ENCODE assay signal across 10 cellular contexts in the genomic region with DNA sequence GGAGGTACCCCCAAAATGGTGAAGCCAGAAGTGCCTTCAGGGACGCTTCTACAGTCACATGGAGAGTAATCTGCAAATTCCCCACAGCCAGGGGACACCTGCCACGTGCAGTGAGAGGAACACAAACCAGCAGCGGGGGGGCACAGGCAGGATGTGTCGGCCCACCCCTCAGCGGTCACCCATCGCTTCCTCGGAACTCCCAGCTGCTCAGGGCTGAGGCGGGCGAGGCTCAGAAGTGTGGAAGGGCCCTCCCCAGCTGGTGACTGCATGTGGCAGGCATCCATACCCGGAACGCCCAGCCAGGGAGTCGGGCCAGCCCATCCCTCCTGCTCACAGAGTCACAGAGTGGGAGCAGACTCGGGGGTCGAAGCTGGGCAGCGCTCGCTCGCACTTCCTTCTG.
DNase-seq lines count a peak whose midpoint lies in the region; ATAC-seq lines count a peak whose summit lies in the region.
"Had no signal": no experiment of that assay in that cellular context is flagged by ENCODE, and none has a peak within 500 bp of the region (broad histone marks: within the 10 kb centered on the region; RNA-seq: fewer than 3 reads in every experiment).

No MANE protein-coding gene starts in this region.

- no peak overlapping the region for H3K27ac ChIP-seq in ACC112 (ENCODE audit: low read depth, low read length)
- peak overlapping the region; percentile 96 for H3K27ac ChIP-seq in Karpas-422 (ENCODE audit: low read length)
- H3K27ac ChIP-seq in esophagus (ENCODE audit: low read depth in 2 of 2, low read length in 1 of 2) = peak overlapping the region; percentile 6 to 15

- DNase-seq in Karpas-422 = peak; percentile 91
- DNase-seq in naive B cell = peak; percentile 63
- DNase-seq in activated CD4-positive, alpha-beta memory T cell treated with anti-CD3 and anti-CD28 coated beads, Interleukin-2, amount 10 ng/mL, durations not matched to agents 7 days and 5 days = no peak
- no peak for DNase-seq in DMS79 (lab: John Stamatoyannopoulos, UW)
- no peak for DNase-seq in NCI-H1105 (lab: John Stamatoyannopoulos, UW)
- DNase-seq: NCI-H1048 had no signal

- no peaks in the 10 kb centered on the region for H3K36me3 Mint-ChIP-seq in naive B cell
- no peaks in the 10 kb centered on the region for H3K36me3 Mint-ChIP-seq in activated CD4-positive, alpha-beta memory T cell treated with anti-CD3 and anti-CD28 coated beads, Interleukin-2, amount 10 ng/mL, durations not matched to agents 7 days and 5 days (ENCODE audit: low read depth)
- H3K36me3 Mint-ChIP-seq: activated naive CD4-positive, alpha-beta T cell treated with anti-CD3 and anti-CD28 coated beads, Interleukin-2, amount 50 U/mL, for 24 hours had no signal

- no peaks in the 10 kb centered on the region for H3K9me2 ChIP-seq in Karpas-422 (replicated peaks; ENCODE audit: insufficient read depth, low read length)

- CTCF ChIA-PET in activated CD4-positive, alpha-beta memory T cell treated with anti-CD3 and anti-CD28 coated beads, Interleukin-2, amount 10 ng/mL, durations not matched to agents 7 days and 5 days (lab: Charles Lee) = no interaction called here

- ATAC-seq in naive B cell (ENCODE audit: low read depth in 2 of 2) (peak; percentile 76 to 85), GM19463 (IDR thresholded peaks at IDR 0.05; ENCODE audit: unreplicated experiment) (no peak)

- peak overlapping the region; percentile 80 for H3K9ac ChIP-seq in Karpas-422 (ENCODE audit: low read length)

- H2AFZ ChIP-seq in ACC112 (ENCODE audit: low read length, unreplicated experiment) (peak overlapping the region; percentile 32), Karpas-422 (ENCODE audit: low read length) (no peak overlapping the region)

- H3K27me3 ChIP-seq in ACC112 (ENCODE audit: insufficient read depth, low read length) (no peaks in the 10 kb centered on the region), Karpas-422 (ENCODE audit: low read length) (no peaks in the 10 kb centered on the region), esophagus (ENCODE audit: control insufficient read depth in 1 of 2, insufficient read depth in 2 of 2, low read length in 2 of 2) (no peaks in the 10 kb centered on the region)

- no peaks in the 10 kb centered on the region for H3K36me3 ChIP-seq in ACC112 (ENCODE audit: insufficient read depth, low read length)
- no peaks in the 10 kb centered on the region for H3K36me3 ChIP-seq in Karpas-422 (ENCODE audit: insufficient read depth, low read length)
- H3K36me3 ChIP-seq in esophagus (ENCODE audit: control insufficient read depth in 2 of 2, insufficient read depth in 2 of 2, low read length in 1 of 2) = no peaks in the 10 kb centered on the region

- 36 to 52% methylated on average over 17 of the region's 17 CpGs for WGBS in esophagus, 2 donors

- H3K4me1 ChIP-seq in ACC112 (ENCODE audit: control insufficient read depth, insufficient read depth, low read length, unreplicated experiment) = peaks cover 40% of the 10 kb centered on the region
- H3K4me1 ChIP-seq in Karpas-422 (ENCODE audit: low read length) = peaks cover 96% of the 10 kb centered on the region
- peaks cover 2 to 7% of the 10 kb centered on the region in 2 donors for H3K4me1 ChIP-seq in esophagus (ENCODE audit: control insufficient read depth in 2 of 2, insufficient read depth in 2 of 2, low read length in 1 of 2)

- H4K20me1 ChIP-seq in Karpas-422 (ENCODE audit: insufficient read depth, low read depth, low read length) = no peaks in the 10 kb centered on the region

- H3K4me3 ChIP-seq in ACC112 (ENCODE audit: low read depth, low read length) (no peak overlapping the region), Karpas-422 (ENCODE audit: low read length) (peak overlapping the region; percentile 55), esophagus (ENCODE audit: low read depth in 1 of 2, low read length in 2 of 2) (no peak overlapping the region)

- H3K4me2 ChIP-seq in Karpas-422 (ENCODE audit: low read depth, low read length, poor library complexity, severe bottlenecking) = peak overlapping the region; percentile 74

- no peaks in the 10 kb centered on the region for H3K9me3 ChIP-seq in Karpas-422 (ENCODE audit: low read length)
- no peaks in the 10 kb centered on the region for H3K9me3 ChIP-seq in esophagus (ENCODE audit: control insufficient read depth in 2 of 2, insufficient read depth in 1 of 2, low read depth in 1 of 2, low read length in 1 of 2)

- H3K27me3 Mint-ChIP-seq in naive B cell = no peaks in the 10 kb centered on the region
- H3K27me3 Mint-ChIP-seq in activated CD4-positive, alpha-beta memory T cell treated with anti-CD3 and anti-CD28 coated beads, Interleukin-2, amount 10 ng/mL, durations not matched to agents 7 days and 5 days = peaks cover 75% of the 10 kb centered on the region
- H3K27me3 Mint-ChIP-seq: activated naive CD4-positive, alpha-beta T cell treated with anti-CD3 and anti-CD28 coated beads, Interleukin-2, amount 50 U/mL, for 24 hours had no signal

- peak overlapping the region in 6 of 8 donors; percentile 36 to 85 (median 72) for H3K4me3 Mint-ChIP-seq in naive B cell
- H3K4me3 Mint-ChIP-seq in activated CD4-positive, alpha-beta memory T cell treated with anti-CD3 and anti-CD28 coated beads, Interleukin-2, amount 10 ng/mL, durations not matched to agents 7 days and 5 days = no peak overlapping the region
- H3K4me3 Mint-ChIP-seq: activated naive CD4-positive, alpha-beta T cell treated with anti-CD3 and anti-CD28 coated beads, Interleukin-2, amount 50 U/mL, for 24 hours had no signal

- no peaks in the 10 kb centered on the region for H3K79me2 ChIP-seq in ACC112 (ENCODE audit: control insufficient read depth, insufficient read depth, low read length, unreplicated experiment)
- H3K79me2 ChIP-seq in Karpas-422 (ENCODE audit: low read length) = no peaks in the 10 kb centered on the region

- H3K4me1 Mint-ChIP-seq in naive B cell = peaks cover 28 to 53% (median 42%) of the 10 kb centered on the region in 3 donors
- H3K4me1 Mint-ChIP-seq in activated CD4-positive, alpha-beta memory T cell treated with anti-CD3 and anti-CD28 coated beads, Interleukin-2, amount 10 ng/mL, durations not matched to agents 7 days and 5 days = peaks cover 5% of the 10 kb centered on the region
- H3K4me1 Mint-ChIP-seq: activated naive CD4-positive, alpha-beta T cell treated with anti-CD3 and anti-CD28 coated beads, Interleukin-2, amount 50 U/mL, for 24 hours had no signal

- H3K27ac Mint-ChIP-seq in naive B cell = peak overlapping the region; percentile 83 to 94 (median 88)
- no peak overlapping the region for H3K27ac Mint-ChIP-seq in activated CD4-positive, alpha-beta memory T cell treated with anti-CD3 and anti-CD28 coated beads, Interleukin-2, amount 10 ng/mL, durations not matched to agents 7 days and 5 days
- H3K27ac Mint-ChIP-seq: activated naive CD4-positive, alpha-beta T cell treated with anti-CD3 and anti-CD28 coated beads, Interleukin-2, amount 50 U/mL, for 24 hours had no signal

- H3K9me3 Mint-ChIP-seq in naive B cell = no peaks in the 10 kb centered on the region
- no peaks in the 10 kb centered on the region for H3K9me3 Mint-ChIP-seq in activated CD4-positive, alpha-beta memory T cell treated with anti-CD3 and anti-CD28 coated beads, Interleukin-2, amount 10 ng/mL, durations not matched to agents 7 days and 5 days
- H3K9me3 Mint-ChIP-seq: activated naive CD4-positive, alpha-beta T cell treated with anti-CD3 and anti-CD28 coated beads, Interleukin-2, amount 50 U/mL, for 24 hours had no signal

- POLR2A ChIA-PET in activated CD4-positive, alpha-beta memory T cell treated with anti-CD3 and anti-CD28 coated beads, Interleukin-2, amount 10 ng/mL, durations not matched to agents 7 days and 5 days (lab: Charles Lee) = no interaction called here

Comparison
In these comparisons a context has a peak if more than half of its experiments do, and no peak if none do; other contexts are left out.
1. DNase-seq: peak in Karpas-422 (single experiment) and naive B cell (single experiment); none in activated CD4-positive, alpha-beta memory T cell treated with anti-CD3 and anti-CD28 coated beads, Interleukin-2, amount 10 ng/mL, durations not matched to agents 7 days and 5 days (single experiment), DMS79 (single experiment) and NCI-H1105 (single experiment).